In genomic region chr14:53793790-53794560, GRCh38 we compare ENCODE assay signal across 11 cellular contexts.
DNase-seq lines count a peak whose midpoint lies in the region; ATAC-seq, FAIRE-seq and TF ChIP-seq lines count a peak whose summit lies in the region.
"Had no signal": no experiment of that assay in that cellular context is flagged by ENCODE, and none has a peak within 500 bp of the region (broad histone marks: within the 10 kb centered on the region; RNA-seq: fewer than 3 reads in every experiment).

No MANE protein-coding gene starts in this region.

- H3K27ac ChIP-seq in A549, result peak overlapping the region; percentile 41 to 56

- peak overlapping the region; percentile 62 for H3K4me2 ChIP-seq in A549
- H3K4me2 ChIP-seq: SK-N-SH had no signal

- ATAC-seq in A549, result peak; percentile 50 to 84; a peak in 4 of 6 replicates
- ATAC-seq in HG03442 (IDR thresholded peaks at IDR 0.05; ENCODE audit: unreplicated experiment), result no peak

- no peaks in the 10 kb centered on the region for H3K9me3 ChIP-seq in A549
- H3K9me3 ChIP-seq: SK-N-SH had no signal

- H3K4me3 ChIP-seq in A549, result no peak overlapping the region

- no peak for TF ChIP-seq CTCF in A549 (IDR thresholded peaks at IDR 0.05)

- 20% methylated on average over 2 of the region's 2 CpGs for WGBS in A549 (ENCODE audit: missing lambda C conversion rate)

- peaks cover 31% of the 10 kb centered on the region for H3K4me1 ChIP-seq in A549

- TF ChIP-seq EP300 in A549 (IDR thresholded peaks at IDR 0.05), result 0 out of 5 replicates have a peak, but pooled peaks have one; percentile 32 to 37

- POLR2A ChIA-PET in A549 (lab: Yijun Ruan, JAX), result no interaction called here

- no peak; a peak in 1 of 5 replicates for TF ChIP-seq RAD21 in A549 (conservative IDR thresholded peaks at IDR 0.05 in 1 of 2, IDR thresholded peaks at IDR 0.05 in 1 of 2)

- no peak for TF ChIP-seq POLR2A in A549 (IDR thresholded peaks at IDR 0.05; ENCODE audit: low read length)

- peak; percentile 28 for FAIRE-seq in A549 (lab: Jason Lieb, UNC)

- CTCF ChIA-PET in A549 (lab: Yijun Ruan, JAX), result interaction anchor here (1.0 kb wide), 1 partner anchor 90 kb away, joined by 3 read pairs; no protein-coding TSS in a partner anchor

- DNase-seq in A549 (ENCODE audit: low read depth in 1 of 2, low spot score in 1 of 2), result peak in 1 of 2 experiments; percentile 74
- peak; percentile 90 for DNase-seq in NCI-H1105 treated with DMSO at 0.1 percent for 48 hours (lab: John Stamatoyannopoulos, UW)
- DNase-seq in SHP77 (lab: John Stamatoyannopoulos, UW), result peak; percentile 50 to 67
- peak; percentile 29 for DNase-seq in kidney glomerular epithelial cell (lab: John Stamatoyannopoulos, UW)
- no peak for DNase-seq in NCI-H510A treated with DMSO at 0.1 percent for 48 hours (lab: John Stamatoyannopoulos, UW)
- no peak for DNase-seq in activated gamma-delta T cell treated with Interleukin-2 at 50 U/mL for 16 hours
- no peak for DNase-seq in AML-193 (lab: John Stamatoyannopoulos, UW)
- DNase-seq: mammary epithelial cell, NCI-H2171 treated with DMSO at 0.1 percent for 48 hours, SK-N-SH had no signal

TF ChIP-seq in A549, 52 proteins besides CTCF, POLR2A, EP300 and RAD21:
- TF ChIP-seq CEBPB (IDR thresholded peaks at IDR 0.05) (peak in 1 of 2 experiments; percentile 26; a peak in 1 of 4 replicates), E2F6 (IDR thresholded peaks at IDR 0.05; ENCODE audit: borderline replicate concordance, low read depth) (no peak), GATA3 (IDR thresholded peaks at IDR 0.05; ENCODE audit: borderline replicate concordance) (peak; percentile 45; the same call in 1 of the 2 replicates), NPAS2 (CRISPR knock-in tag; IDR thresholded peaks at IDR 0.05; ENCODE audit: borderline replicate concordance) (no peak), JUNB (IDR thresholded peaks at IDR 0.05) (0 out of 2 replicates have a peak, but pooled peaks have one; percentile 17), JUN (IDR thresholded peaks at IDR 0.05) (0 out of 5 replicates have a peak, but pooled peaks of 1 of the 2 experiments have one; percentile 43)

Comparison
In these comparisons a context has a peak if more than half of its experiments do, and no peak if none do; other contexts are left out.
1. DNase-seq: peak in NCI-H1105 treated with DMSO at 0.1 percent for 48 hours (single experiment), SHP77 (2 of 2) and kidney glomerular epithelial cell (single experiment); none in NCI-H510A treated with DMSO at 0.1 percent for 48 hours (single experiment), activated gamma-delta T cell treated with Interleukin-2 at 50 U/mL for 16 hours (single experiment) and AML-193 (0 of 2).